In the genomic region with DNA sequence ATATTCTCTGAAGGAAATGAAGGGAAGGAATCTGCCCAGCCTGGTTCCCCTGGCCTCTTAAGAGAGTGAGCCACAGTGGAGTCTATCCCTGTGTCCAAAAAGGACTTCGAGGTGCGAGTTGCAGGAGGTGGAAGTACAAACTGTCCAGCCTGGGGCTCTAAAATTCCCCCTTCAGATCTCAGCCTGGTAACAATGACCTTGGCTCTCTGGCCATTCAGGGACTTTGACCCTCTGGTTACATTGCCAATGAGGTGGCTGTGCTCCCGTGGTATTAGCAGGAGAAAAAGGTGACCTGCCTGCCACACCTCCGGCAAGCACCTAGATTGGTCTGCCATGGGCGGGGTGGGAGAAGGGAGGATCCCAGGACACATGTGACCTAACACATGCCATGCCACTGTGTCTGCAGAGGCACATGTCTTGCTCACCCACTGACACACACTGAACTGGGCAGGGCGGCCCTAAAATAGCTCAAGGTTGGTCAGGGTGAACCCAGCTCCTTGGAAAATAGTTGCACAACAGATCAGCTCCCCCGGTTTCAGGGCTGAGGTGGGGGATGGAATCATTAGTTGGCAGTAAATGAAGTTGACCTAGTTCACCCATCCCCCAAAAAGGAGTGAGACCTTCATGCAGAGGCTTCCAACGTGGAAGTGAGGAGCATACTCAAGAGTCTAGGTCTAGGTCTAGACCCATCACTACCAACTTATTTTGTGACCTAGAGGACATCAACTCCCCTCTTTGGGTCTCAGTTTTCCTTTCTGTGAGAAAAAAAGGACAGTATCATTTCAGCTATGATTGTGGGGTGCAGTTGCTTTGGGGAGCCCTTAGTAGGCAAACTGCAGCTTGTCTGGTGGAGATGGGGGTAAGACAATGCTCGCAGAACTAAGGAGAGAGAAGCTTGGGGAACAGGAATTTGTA, we compare ENCODE assay signal across 8 cellular contexts. TPM values are rescaled to one million over a fixed set of nuclear protein-coding genes. Genes with fewer than 3 reads are reported as not detected.
DNase-seq lines count a peak whose midpoint lies in the region; ATAC-seq and TF ChIP-seq lines count a peak whose summit lies in the region.

No MANE protein-coding gene starts in this region.

- no peaks in the 10 kb centered on the region for H3K9me3 Mint-ChIP-seq in progenitor cell of endocrine pancreas (ENCODE audit: low read depth)

- peak overlapping the region; percentile 72 for H3K4me3 Mint-ChIP-seq in progenitor cell of endocrine pancreas (ENCODE audit: low read depth)

- peak overlapping the region; percentile 53 for H3K27ac Mint-ChIP-seq in progenitor cell of endocrine pancreas

- H3K4me3 ChIP-seq in WERI-Rb-1 (ENCODE audit: low read depth, low read length) (peak overlapping the region; percentile 80), fibroblast of villous mesenchyme (ENCODE audit: low read depth, low read length) (peak overlapping the region; percentile 48)

- H3K27ac ChIP-seq in WERI-Rb-1, result peak overlapping the region; percentile 23; the same call in 1 of the 2 replicates

- H3K36me3 ChIP-seq in WERI-Rb-1, result peaks cover 38% of the 10 kb centered on the region

- no peak for ATAC-seq in GM21786 (IDR thresholded peaks at IDR 0.05; ENCODE audit: unreplicated experiment)

- no peak for TF ChIP-seq CTCF in WERI-Rb-1 (IDR thresholded peaks at IDR 0.05; ENCODE audit: low read depth, low read length)
- TF ChIP-seq CTCF in fibroblast of villous mesenchyme (IDR thresholded peaks at IDR 0.05; ENCODE audit: insufficient read depth, low read depth, low read length), result no peak
- TF ChIP-seq CTCF in progenitor cell of endocrine pancreas (IDR thresholded peaks at IDR 0.05; ENCODE audit: unreplicated experiment), result no peak

- DNase-seq in DMS53 (lab: John Stamatoyannopoulos, UW) (peak; percentile 33), DMS53 treated with DMSO at 0.1 percent for 48 hours (lab: John Stamatoyannopoulos, UW; ENCODE audit: unreplicated experiment) (no peak), WERI-Rb-1 (no peak), fibroblast of villous mesenchyme (ENCODE audit: low read depth) (peak; percentile 71), progenitor cell of endocrine pancreas (ENCODE audit: low spot score, unreplicated experiment) (no peak), C1 segment of cervical spinal cord (lab: John Stamatoyannopoulos, UW) (no peak), hippocampal formation (lab: John Stamatoyannopoulos, UW) (no peak)

- no peaks in the 10 kb centered on the region for H3K27me3 Mint-ChIP-seq in progenitor cell of endocrine pancreas

- peaks cover 32% of the 10 kb centered on the region for H3K4me1 Mint-ChIP-seq in progenitor cell of endocrine pancreas (ENCODE audit: low read depth)

- H3K27me3 ChIP-seq in WERI-Rb-1 (ENCODE audit: insufficient read depth, low read depth, severe bottlenecking), result no peaks in the 10 kb centered on the region

- H3K9me3 ChIP-seq in WERI-Rb-1 (ENCODE audit: severe bottlenecking), result no peaks in the 10 kb centered on the region

- peaks cover 2% of the 10 kb centered on the region for H3K36me3 Mint-ChIP-seq in progenitor cell of endocrine pancreas (ENCODE audit: insufficient read depth)

RNA-seq across cellular contexts. Expression of a gene that starts 2.2 kb away (rescaled TPM):
- total RNA-seq in fibroblast of villous mesenchyme, result 1.7 and 2.3 TPM in 2 replicates
- total RNA-seq in progenitor cell of endocrine pancreas, result 2.4 and 2.6 TPM in 2 replicates

RNA-seq across cellular contexts. Expression of a gene that starts 23.6 kb away (rescaled TPM):
- total RNA-seq in fibroblast of villous mesenchyme (64.4 and 73.0 TPM in 2 replicates), progenitor cell of endocrine pancreas (137 and 143 TPM in 2 replicates)

RNA-seq across cellular contexts. Expression of a gene that starts 35.4 kb away (rescaled TPM):
- total RNA-seq in fibroblast of villous mesenchyme (19.0 and 27.2 TPM in 2 replicates), progenitor cell of endocrine pancreas (21.3 and 25.0 TPM in 2 replicates)

RNA-seq across cellular contexts. Expression of a gene that starts 42.1 kb away (rescaled TPM):
- 42.5 and 51.8 TPM in 2 replicates for total RNA-seq in fibroblast of villous mesenchyme
- 121 and 122 TPM in 2 replicates for total RNA-seq in progenitor cell of endocrine pancreas

RNA-seq across cellular contexts. Expression of a gene that starts 44.0 kb away (rescaled TPM):
- total RNA-seq in fibroblast of villous mesenchyme (46.7 and 47.9 TPM in 2 replicates), progenitor cell of endocrine pancreas (143 and 161 TPM in 2 replicates)

Comparison
In these comparisons a context has a peak if more than half of its experiments do, and no peak if none do; other contexts are left out.
1. DNase-seq: peak in DMS53 (single experiment) and fibroblast of villous mesenchyme (single experiment); none in DMS53 treated with DMSO at 0.1 percent for 48 hours (single experiment), WERI-Rb-1 (single experiment), progenitor cell of endocrine pancreas (single experiment), C1 segment of cervical spinal cord (0 of 14) and hippocampal formation (0 of 2).